ENCODE assay signal across 16 cellular contexts in genomic region chr3:129664040-129664646, GRCh38. TPM values are rescaled to one million over a fixed set of nuclear protein-coding genes. Genes with fewer than 3 reads are reported as not detected.
DNase-seq lines count a peak whose midpoint lies in the region; TF ChIP-seq lines count a peak whose summit lies in the region.
"Had no signal": no experiment of that assay in that cellular context is flagged by ENCODE, and none has a peak within 500 bp of the region (broad histone marks: within the 10 kb centered on the region; RNA-seq: fewer than 3 reads in every experiment).

No MANE protein-coding gene starts in this region.

- no peak for DNase-seq in A673 (ENCODE audit: low spot score)
- DNase-seq in M059J (ENCODE audit: low read depth): peak; percentile 65
- peak; percentile 23 for DNase-seq in cerebellar cortex (ENCODE audit: low spot score)
- DNase-seq in mesothelial cell of epicardium (ENCODE audit: low spot score in 2 of 2, unreplicated experiment in 2 of 2): no peak
- no peak for DNase-seq in NCI-H146 (lab: John Stamatoyannopoulos, UW)
- DNase-seq in H7: no peak
- no peak for DNase-seq in activated T-cell treated with anti-CD3 and anti-CD28 coated beads for 4 hours
- no peak for DNase-seq in medulla oblongata (ENCODE audit: extremely low spot score)
- DNase-seq: activated CD8-positive, alpha-beta memory T cell treated with anti-CD3 and anti-CD28 coated beads, Interleukin-2, amount 10 ng/mL, durations not matched to agents 7 days and 5 days; activated naive CD4-positive, alpha-beta T cell treated with anti-CD3 and anti-CD28 coated beads for 36 hours; NCI-H1436; occipital lobe; SIG-M5 had no signal

- no peak overlapping the region for H3K4me3 Mint-ChIP-seq in mesothelial cell of epicardium
- H3K4me3 Mint-ChIP-seq: activated CD8-positive, alpha-beta memory T cell treated with anti-CD3 and anti-CD28 coated beads, Interleukin-2, amount 10 ng/mL, durations not matched to agents 7 days and 5 days; activated naive CD4-positive, alpha-beta T cell treated with anti-CD3 and anti-CD28 coated beads for 36 hours; memory B cell had no signal

- BruUV-seq in A673 (replicated peaks; lab: Mats Ljungman, UMichigan): no TSS peak

- POLR2A ChIA-PET in A673 (lab: Charles Lee; ENCODE audit: low non-redundant PET): no interaction called here

- H3K27ac Mint-ChIP-seq in mesothelial cell of epicardium: peak overlapping the region; percentile 85
- H3K27ac Mint-ChIP-seq: activated CD8-positive, alpha-beta memory T cell treated with anti-CD3 and anti-CD28 coated beads, Interleukin-2, amount 10 ng/mL, durations not matched to agents 7 days and 5 days; activated naive CD4-positive, alpha-beta T cell treated with anti-CD3 and anti-CD28 coated beads for 36 hours; memory B cell had no signal

- intact Hi-C loops in A673 (cut with micrococcal nuclease; ENCODE audit: unreplicated experiment): no loop called here

- peaks cover 35% of the 10 kb centered on the region for H3K4me1 Mint-ChIP-seq in mesothelial cell of epicardium

- no peaks in the 10 kb centered on the region for H3K27me3 ChIP-seq in A673 (replicated peaks; ENCODE audit: insufficient read depth, low read depth, low read length, poor library complexity)
- no peaks in the 10 kb centered on the region for H3K27me3 ChIP-seq in H7 (ENCODE audit: control insufficient read depth, insufficient read depth, low read length)
- H3K27me3 ChIP-seq: cardiac muscle cell, tibial nerve had no signal

- H3K9me3 Mint-ChIP-seq in mesothelial cell of epicardium: no peaks in the 10 kb centered on the region
- H3K9me3 Mint-ChIP-seq: activated naive CD4-positive, alpha-beta T cell treated with anti-CD3 and anti-CD28 coated beads for 36 hours; memory B cell had no signal

- H3K27me3 Mint-ChIP-seq in mesothelial cell of epicardium (ENCODE audit: low read depth): no peaks in the 10 kb centered on the region
- H3K27me3 Mint-ChIP-seq: activated CD8-positive, alpha-beta memory T cell treated with anti-CD3 and anti-CD28 coated beads, Interleukin-2, amount 10 ng/mL, durations not matched to agents 7 days and 5 days; memory B cell had no signal

- no peak for TF ChIP-seq CTCF in A673 (conservative IDR thresholded peaks at IDR 0.05; ENCODE audit: low read depth, low read length)
- no peak for TF ChIP-seq CTCF in mesothelial cell of epicardium (IDR thresholded peaks at IDR 0.05; ENCODE audit: unreplicated experiment)

- CTCF ChIA-PET in A673 (lab: Charles Lee): no interaction called here

- peak overlapping the region; percentile 35 for H3K27ac ChIP-seq in A673 (ENCODE audit: low read depth, low read length, poor library complexity, severe bottlenecking)
- H3K27ac ChIP-seq: cardiac muscle cell had no signal

- peaks cover 27% of the 10 kb centered on the region for H3K4me1 ChIP-seq in A673 (ENCODE audit: insufficient read depth, low read length, poor library complexity, severe bottlenecking)

- H3K36me3 Mint-ChIP-seq in mesothelial cell of epicardium: peaks cover 15% of the 10 kb centered on the region
- H3K36me3 Mint-ChIP-seq: activated CD8-positive, alpha-beta memory T cell treated with anti-CD3 and anti-CD28 coated beads, Interleukin-2, amount 10 ng/mL, durations not matched to agents 7 days and 5 days; memory B cell had no signal

- H3K4me3 ChIP-seq in A673 (ENCODE audit: low read depth, low read length, poor library complexity, severe bottlenecking) (no peak overlapping the region), H7 (ENCODE audit: insufficient read depth, low read depth, low read length) (no peak overlapping the region)
- H3K4me3 ChIP-seq: cardiac muscle cell, tibial nerve had no signal

- H3K9me3 ChIP-seq in A673 (ENCODE audit: low read depth, low read length, poor library complexity, severe bottlenecking): no peaks in the 10 kb centered on the region
- H3K9me3 ChIP-seq: tibial nerve had no signal

- H3K36me3 ChIP-seq in A673 (ENCODE audit: insufficient read depth, low read length, poor library complexity, severe bottlenecking) (no peaks in the 10 kb centered on the region), H7 (replicated peaks; ENCODE audit: control insufficient read depth, insufficient read depth, low read length) (no peaks in the 10 kb centered on the region)
- H3K36me3 ChIP-seq: cardiac muscle cell had no signal

RNA-seq across cellular contexts. Expression of gene PLXND1, which starts 57.7 kb away (rescaled TPM):
- total RNA-seq in A673 (2021) (31.5 and 32.1 TPM in 2 replicates), mesothelial cell of epicardium (53.9 to 60.6 TPM (median 54.7 TPM) in 3 replicates)
- 76.9 and 126 TPM in 2 replicates for total RNA-seq in M059J (2014; rRNA removed; shearing (Covaris generic))
- 59.0 and 70.4 TPM in 2 replicates for total RNA-seq in H7 (2014; rRNA removed; shearing (Covaris generic))

Comparison
In these comparisons a context has a peak if more than half of its experiments do, and no peak if none do; other contexts are left out.
1. DNase-seq: peak in M059J (single experiment) and cerebellar cortex (single experiment); none in A673 (single experiment), mesothelial cell of epicardium (0 of 2), NCI-H146 (single experiment), H7 (single experiment), activated T-cell treated with anti-CD3 and anti-CD28 coated beads for 4 hours (single experiment) and medulla oblongata (single experiment).